In genomic region chr1:54715493-54716298, GRCh38 we compare ENCODE assay signal across 1 cellular context.
TF ChIP-seq lines count a peak whose summit lies in the region.

A gene with protein sequence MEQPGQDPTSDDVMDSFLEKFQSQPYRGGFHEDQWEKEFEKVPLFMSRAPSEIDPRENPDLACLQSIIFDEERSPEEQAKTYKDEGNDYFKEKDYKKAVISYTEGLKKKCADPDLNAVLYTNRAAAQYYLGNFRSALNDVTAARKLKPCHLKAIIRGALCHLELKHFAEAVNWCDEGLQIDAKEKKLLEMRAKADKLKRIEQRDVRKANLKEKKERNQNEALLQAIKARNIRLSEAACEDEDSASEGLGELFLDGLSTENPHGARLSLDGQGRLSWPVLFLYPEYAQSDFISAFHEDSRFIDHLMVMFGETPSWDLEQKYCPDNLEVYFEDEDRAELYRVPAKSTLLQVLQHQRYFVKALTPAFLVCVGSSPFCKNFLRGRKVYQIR (plus strand): TSS chr1:54715861. CDS start chr1:54715909, 48 bp downstream.

TF ChIP-seq in HEK293, 187 proteins besides CTCF, POLR2A, EP300 and RAD21 (continued from another document and continues in another):
- TF ChIP-seq, protein P1, sequence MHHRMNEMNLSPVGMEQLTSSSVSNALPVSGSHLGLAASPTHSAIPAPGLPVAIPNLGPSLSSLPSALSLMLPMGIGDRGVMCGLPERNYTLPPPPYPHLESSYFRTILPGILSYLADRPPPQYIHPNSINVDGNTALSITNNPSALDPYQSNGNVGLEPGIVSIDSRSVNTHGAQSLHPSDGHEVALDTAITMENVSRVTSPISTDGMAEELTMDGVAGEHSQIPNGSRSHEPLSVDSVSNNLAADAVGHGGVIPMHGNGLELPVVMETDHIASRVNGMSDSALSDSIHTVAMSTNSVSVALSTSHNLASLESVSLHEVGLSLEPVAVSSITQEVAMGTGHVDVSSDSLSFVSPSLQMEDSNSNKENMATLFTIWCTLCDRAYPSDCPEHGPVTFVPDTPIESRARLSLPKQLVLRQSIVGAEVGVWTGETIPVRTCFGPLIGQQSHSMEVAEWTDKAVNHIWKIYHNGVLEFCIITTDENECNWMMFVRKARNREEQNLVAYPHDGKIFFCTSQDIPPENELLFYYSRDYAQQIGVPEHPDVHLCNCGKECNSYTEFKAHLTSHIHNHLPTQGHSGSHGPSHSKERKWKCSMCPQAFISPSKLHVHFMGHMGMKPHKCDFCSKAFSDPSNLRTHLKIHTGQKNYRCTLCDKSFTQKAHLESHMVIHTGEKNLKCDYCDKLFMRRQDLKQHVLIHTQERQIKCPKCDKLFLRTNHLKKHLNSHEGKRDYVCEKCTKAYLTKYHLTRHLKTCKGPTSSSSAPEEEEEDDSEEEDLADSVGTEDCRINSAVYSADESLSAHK (tag by site-specific recombination; IDR thresholded peaks at IDR 0.05): peak; percentile 54; the same call in 1 of the 2 replicates
- no peak for TF ChIP-seq ZNF121 (tag by site-specific recombination; IDR thresholded peaks at IDR 0.05)
- TF ChIP-seq ZNF112 (tag by site-specific recombination; IDR thresholded peaks at IDR 0.05): no peak
- TF ChIP-seq ZNF202 (tag by site-specific recombination; IDR thresholded peaks at IDR 0.05; ENCODE audit: borderline replicate concordance): no peak
- peak; percentile 86 for TF ChIP-seq ZNF600 (tag by site-specific recombination; IDR thresholded peaks at IDR 0.05)
- no peak for TF ChIP-seq ZNF248 (tag by site-specific recombination; IDR thresholded peaks at IDR 0.05)
- TF ChIP-seq ZNF544 (tag by site-specific recombination; IDR thresholded peaks at IDR 0.05): no peak
- no peak for TF ChIP-seq ZNF132 (tag by site-specific recombination; IDR thresholded peaks at IDR 0.05; ENCODE audit: borderline replicate concordance)
- TF ChIP-seq ZNF548 (tag by site-specific recombination; IDR thresholded peaks at IDR 0.05): no peak
- no peak for TF ChIP-seq ZNF423 (tag by site-specific recombination; IDR thresholded peaks at IDR 0.05)
- TF ChIP-seq ZNF449 (tag by site-specific recombination; IDR thresholded peaks at IDR 0.05): 0 out of 2 replicates have a peak, but pooled peaks have one; percentile 19
- no peak for TF ChIP-seq ZNF433 (tag by site-specific recombination; IDR thresholded peaks at IDR 0.05; ENCODE audit: low read depth)
- TF ChIP-seq IKZF3 (tag by site-specific recombination; IDR thresholded peaks at IDR 0.05): peak; percentile 75
- no peak for TF ChIP-seq ZNF530 (tag by site-specific recombination; IDR thresholded peaks at IDR 0.05; ENCODE audit: low read depth)
- TF ChIP-seq, protein P2, sequence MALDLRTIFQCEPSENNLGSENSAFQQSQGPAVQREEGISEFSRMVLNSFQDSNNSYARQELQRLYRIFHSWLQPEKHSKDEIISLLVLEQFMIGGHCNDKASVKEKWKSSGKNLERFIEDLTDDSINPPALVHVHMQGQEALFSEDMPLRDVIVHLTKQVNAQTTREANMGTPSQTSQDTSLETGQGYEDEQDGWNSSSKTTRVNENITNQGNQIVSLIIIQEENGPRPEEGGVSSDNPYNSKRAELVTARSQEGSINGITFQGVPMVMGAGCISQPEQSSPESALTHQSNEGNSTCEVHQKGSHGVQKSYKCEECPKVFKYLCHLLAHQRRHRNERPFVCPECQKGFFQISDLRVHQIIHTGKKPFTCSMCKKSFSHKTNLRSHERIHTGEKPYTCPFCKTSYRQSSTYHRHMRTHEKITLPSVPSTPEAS (tag by site-specific recombination; IDR thresholded peaks at IDR 0.05): 0 out of 2 replicates have a peak, but pooled peaks have one; percentile 27
- TF ChIP-seq ZNF335 (tag by site-specific recombination; conservative IDR thresholded peaks at IDR 0.05): peak; percentile 80
- TF ChIP-seq SP2 (tag by site-specific recombination; IDR thresholded peaks at IDR 0.05): peak; percentile 82
- peak; percentile 58; the same call in 1 of the 2 replicates for TF ChIP-seq ZNF596 (tag by site-specific recombination; IDR thresholded peaks at IDR 0.05)
- peak; percentile 91 for TF ChIP-seq ZXDB (tag by site-specific recombination; IDR thresholded peaks at IDR 0.05)
- TF ChIP-seq, protein P3, sequence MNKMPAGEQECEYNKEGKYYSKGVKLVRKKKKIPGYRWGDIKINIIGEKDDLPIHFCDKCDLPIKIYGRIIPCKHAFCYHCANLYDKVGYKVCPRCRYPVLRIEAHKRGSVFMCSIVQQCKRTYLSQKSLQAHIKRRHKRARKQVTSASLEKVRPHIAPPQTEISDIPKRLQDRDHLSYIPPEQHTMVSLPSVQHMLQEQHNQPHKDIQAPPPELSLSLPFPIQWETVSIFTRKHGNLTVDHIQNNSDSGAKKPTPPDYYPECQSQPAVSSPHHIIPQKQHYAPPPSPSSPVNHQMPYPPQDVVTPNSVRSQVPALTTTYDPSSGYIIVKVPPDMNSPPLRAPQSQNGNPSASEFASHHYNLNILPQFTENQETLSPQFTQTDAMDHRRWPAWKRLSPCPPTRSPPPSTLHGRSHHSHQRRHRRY (tag by site-specific recombination; IDR thresholded peaks at IDR 0.05): peak; percentile 50; the same call in 1 of the 2 replicates
- no peak for TF ChIP-seq ZNF777 (tag by site-specific recombination; IDR thresholded peaks at IDR 0.05; ENCODE audit: borderline replicate concordance)
- TF ChIP-seq ZNF837 (tag by site-specific recombination; IDR thresholded peaks at IDR 0.05): no peak
- 0 out of 2 replicates have a peak, but pooled peaks have one; percentile 48 for TF ChIP-seq WT1 (tag by site-specific recombination; IDR thresholded peaks at IDR 0.05)
- no peak for TF ChIP-seq PRDM1 (tag by site-specific recombination; IDR thresholded peaks at IDR 0.05)
- TF ChIP-seq KLF10 (tag by site-specific recombination; IDR thresholded peaks at IDR 0.05): peak; percentile 96
- peak; percentile 21; the same call in 1 of the 2 replicates for TF ChIP-seq GLIS1 (tag by site-specific recombination; IDR thresholded peaks at IDR 0.05)
- 0 out of 2 replicates have a peak, but pooled peaks have one; percentile 23 for TF ChIP-seq ZNF341 (tag by site-specific recombination; IDR thresholded peaks at IDR 0.05; ENCODE audit: low read depth)
- TF ChIP-seq YY1 (tag by site-specific recombination; IDR thresholded peaks at IDR 0.05): peak; percentile 67; the same call in 1 of the 2 replicates
- TF ChIP-seq ZNF610 (tag by site-specific recombination; IDR thresholded peaks at IDR 0.05; ENCODE audit: borderline replicate concordance): peak; percentile 93
- TF ChIP-seq, protein P4, sequence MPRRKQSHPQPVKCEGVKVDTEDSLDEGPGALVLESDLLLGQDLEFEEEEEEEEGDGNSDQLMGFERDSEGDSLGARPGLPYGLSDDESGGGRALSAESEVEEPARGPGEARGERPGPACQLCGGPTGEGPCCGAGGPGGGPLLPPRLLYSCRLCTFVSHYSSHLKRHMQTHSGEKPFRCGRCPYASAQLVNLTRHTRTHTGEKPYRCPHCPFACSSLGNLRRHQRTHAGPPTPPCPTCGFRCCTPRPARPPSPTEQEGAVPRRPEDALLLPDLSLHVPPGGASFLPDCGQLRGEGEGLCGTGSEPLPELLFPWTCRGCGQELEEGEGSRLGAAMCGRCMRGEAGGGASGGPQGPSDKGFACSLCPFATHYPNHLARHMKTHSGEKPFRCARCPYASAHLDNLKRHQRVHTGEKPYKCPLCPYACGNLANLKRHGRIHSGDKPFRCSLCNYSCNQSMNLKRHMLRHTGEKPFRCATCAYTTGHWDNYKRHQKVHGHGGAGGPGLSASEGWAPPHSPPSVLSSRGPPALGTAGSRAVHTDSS (tag by site-specific recombination; IDR thresholded peaks at IDR 0.05): 0 out of 2 replicates have a peak, but pooled peaks have one; percentile 22
- TF ChIP-seq, protein P5, sequence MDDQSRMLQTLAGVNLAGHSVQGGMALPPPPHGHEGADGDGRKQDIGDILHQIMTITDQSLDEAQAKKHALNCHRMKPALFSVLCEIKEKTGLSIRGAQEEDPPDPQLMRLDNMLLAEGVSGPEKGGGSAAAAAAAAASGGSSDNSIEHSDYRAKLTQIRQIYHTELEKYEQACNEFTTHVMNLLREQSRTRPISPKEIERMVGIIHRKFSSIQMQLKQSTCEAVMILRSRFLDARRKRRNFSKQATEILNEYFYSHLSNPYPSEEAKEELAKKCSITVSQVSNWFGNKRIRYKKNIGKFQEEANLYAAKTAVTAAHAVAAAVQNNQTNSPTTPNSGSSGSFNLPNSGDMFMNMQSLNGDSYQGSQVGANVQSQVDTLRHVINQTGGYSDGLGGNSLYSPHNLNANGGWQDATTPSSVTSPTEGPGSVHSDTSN (CRISPR knock-in tag; IDR thresholded peaks at IDR 0.05): peak; percentile 81; the same call in 1 of the 2 replicates
- no peak for TF ChIP-seq ZNF280C (tag by site-specific recombination; IDR thresholded peaks at IDR 0.05)
- peak; percentile 33; the same call in 1 of the 2 replicates for TF ChIP-seq ZNF184 (tag by site-specific recombination; IDR thresholded peaks at IDR 0.05)
- TF ChIP-seq ZNF302 (tag by site-specific recombination; IDR thresholded peaks at IDR 0.05; ENCODE audit: low read depth): no peak
- TF ChIP-seq PATZ1 (tag by site-specific recombination; IDR thresholded peaks at IDR 0.05): peak; percentile 68
- peak; percentile 66 for TF ChIP-seq ZFHX2 (tag by site-specific recombination; conservative IDR thresholded peaks at IDR 0.05)
- TF ChIP-seq ZNF211 (tag by site-specific recombination; IDR thresholded peaks at IDR 0.05; ENCODE audit: low read depth): no peak
- peak; percentile 87 for TF ChIP-seq ZBTB20 (tag by site-specific recombination; IDR thresholded peaks at IDR 0.05)
- TF ChIP-seq ZNF747 (tag by site-specific recombination; IDR thresholded peaks at IDR 0.05): no peak
- peak; percentile 54; the same call in 1 of the 2 replicates for TF ChIP-seq ZNF639 (tag by site-specific recombination; IDR thresholded peaks at IDR 0.05)
- TF ChIP-seq TCF7L2 (IDR thresholded peaks at IDR 0.05; ENCODE audit: borderline replicate concordance, low read depth, low read length): no peak
- no peak for TF ChIP-seq GFI1B (tag by site-specific recombination; IDR thresholded peaks at IDR 0.05)
- TF ChIP-seq ZFP3 (tag by site-specific recombination; IDR thresholded peaks at IDR 0.05; ENCODE audit: low read depth): no peak
- peak; percentile 99 for TF ChIP-seq KLF8 (tag by site-specific recombination; IDR thresholded peaks at IDR 0.05)
- TF ChIP-seq ZNF670 (tag by site-specific recombination; IDR thresholded peaks at IDR 0.05; ENCODE audit: low read depth): no peak
- no peak for TF ChIP-seq SCRT1 (tag by site-specific recombination; IDR thresholded peaks at IDR 0.05; ENCODE audit: borderline replicate concordance)
- no peak for TF ChIP-seq ZNF792 (tag by site-specific recombination; IDR thresholded peaks at IDR 0.05)
- no peak for TF ChIP-seq ZIC2 (tag by site-specific recombination; IDR thresholded peaks at IDR 0.05)
- 0 out of 2 replicates have a peak, but pooled peaks have one; percentile 72 for TF ChIP-seq ZNF785 (tag by site-specific recombination; IDR thresholded peaks at IDR 0.05)
